In genomic region chr6:25404693-25405169, GRCh38 we compare ENCODE assay signal across 8 cellular contexts.
DNase-seq lines count a peak whose midpoint lies in the region; ATAC-seq and TF ChIP-seq lines count a peak whose summit lies in the region.

No MANE protein-coding gene starts in this region.

- no peak for TF ChIP-seq CTCF in right atrium auricular region (IDR thresholded peaks at IDR 0.05)
- TF ChIP-seq CTCF in upper lobe of left lung (IDR thresholded peaks at IDR 0.05), result no peak

- no peaks in the 10 kb centered on the region for H3K9me3 ChIP-seq in right atrium auricular region
- no peaks in the 10 kb centered on the region for H3K9me3 ChIP-seq in upper lobe of left lung

- peak; percentile 66 to 78 for ATAC-seq in left cardiac atrium
- ATAC-seq in HG03139 (IDR thresholded peaks at IDR 0.05; ENCODE audit: unreplicated experiment), result peak; percentile 85
- ATAC-seq in upper lobe of left lung (ENCODE audit: low FRiP score in 2 of 2), result peak in 1 of 2 donors; percentile 54

- H3K4me1 ChIP-seq in right atrium auricular region (peaks cover 0 to 11% of the 10 kb centered on the region in 2 donors), upper lobe of left lung (peaks cover 18 to 30% (median 26%) of the 10 kb centered on the region in 4 donors)

- no peaks in the 10 kb centered on the region for H3K36me3 ChIP-seq in right atrium auricular region
- no peaks in the 10 kb centered on the region for H3K36me3 ChIP-seq in upper lobe of left lung

- 30 to 37% methylated on average over 8 of the region's 8 CpGs for WGBS in upper lobe of left lung, 2 donors

- DNase-seq in left cardiac atrium, result no peak
- no peak for DNase-seq in right atrium auricular region (ENCODE audit: low spot score)
- peak; percentile 44 for DNase-seq in activated CD4-positive, CD25-positive, alpha-beta regulatory T cell treated with anti-CD3 and anti-CD28 coated beads, Interleukin-2, amount 50 U/mL, for 72 hours
- DNase-seq in germinal center (ENCODE audit: low spot score), result peak; percentile 46
- DNase-seq in upper lobe of left lung, result peak in 1 of 2 donors; percentile 23
- DNase-seq in NCI-H69 (lab: John Stamatoyannopoulos, UW), result no peak
- no peak for DNase-seq in NCI-H2196 treated with DMSO at 0.1 percent for 48 hours (lab: John Stamatoyannopoulos, UW; ENCODE audit: unreplicated experiment)

- H3K27me3 ChIP-seq in right atrium auricular region (no peaks in the 10 kb centered on the region), upper lobe of left lung (no peaks in the 10 kb centered on the region)

- H3K27ac ChIP-seq in right atrium auricular region (peak overlapping the region in 1 of 2 donors; percentile 3), upper lobe of left lung (peak overlapping the region; percentile 2 to 67 (median 36))

- no peak for TF ChIP-seq POLR2A in upper lobe of left lung (IDR thresholded peaks at IDR 0.05)

- intact Hi-C loops in left cardiac atrium (cut with DNase I), result no loop called here

- H3K4me3 ChIP-seq in right atrium auricular region (no peak overlapping the region), upper lobe of left lung (peak overlapping the region in 1 of 4 donors; percentile 19)

- no peak for TF ChIP-seq EP300 in upper lobe of left lung (IDR thresholded peaks at IDR 0.05)

Comparison
In these comparisons a context has a peak if more than half of its experiments do, and no peak if none do; other contexts are left out.
1. DNase-seq: peak in activated CD4-positive, CD25-positive, alpha-beta regulatory T cell treated with anti-CD3 and anti-CD28 coated beads, Interleukin-2, amount 50 U/mL, for 72 hours (single experiment) and germinal center (single experiment); none in left cardiac atrium (single experiment), right atrium auricular region (single experiment), NCI-H69 (single experiment) and NCI-H2196 treated with DMSO at 0.1 percent for 48 hours (single experiment).